17 cellular contexts compared by ENCODE assay signal in the genomic region with DNA sequence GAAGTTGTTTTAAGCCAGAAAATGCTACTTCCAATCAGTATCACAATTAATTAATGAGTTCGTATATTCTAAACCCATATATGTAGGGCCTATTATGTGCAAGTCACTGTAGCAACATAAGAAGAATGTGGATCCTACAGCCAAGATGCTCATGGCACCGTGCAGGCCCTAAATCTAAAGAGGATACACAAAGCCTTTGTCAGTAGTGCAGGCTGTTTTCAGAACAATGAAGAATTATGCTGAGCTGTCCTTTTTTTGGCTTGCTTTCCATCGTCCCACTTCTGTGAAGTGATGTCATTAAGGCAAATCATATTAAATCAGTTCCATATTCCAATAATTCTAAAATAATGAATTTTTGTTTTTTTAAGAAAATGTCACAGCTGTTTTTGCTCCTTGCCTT.
A peak's percentile ranks its signal among the peaks of the same experiment; 100 is the strongest.
DNase-seq lines count a peak whose midpoint lies in the region; TF ChIP-seq lines count a peak whose summit lies in the region.
"Had no signal": no experiment of that assay in that cellular context is flagged by ENCODE, and none has a peak within 500 bp of the region (broad histone marks: within the 10 kb centered on the region; RNA-seq: fewer than 3 reads in every experiment).

No MANE protein-coding gene starts in this region.

- H3K27ac ChIP-seq in HUES48 (ENCODE audit: low read depth, low read length) (peak overlapping the region; percentile 15), dorsolateral prefrontal cortex (peak overlapping the region in 54 of 59 donors; percentile 0 to 84 (median 63))
- no peak overlapping the region for H3K27ac ChIP-seq in effector memory CD4-positive, alpha-beta T cell (ENCODE audit: insufficient read depth, low read length, poor library complexity, severe bottlenecking)
- H3K27ac ChIP-seq: RWPE1 had no signal

- no peaks in the 10 kb centered on the region for H3K9me3 ChIP-seq in HUES48 (ENCODE audit: control insufficient read depth, insufficient read depth, low read length)
- H3K9me3 ChIP-seq in effector memory CD4-positive, alpha-beta T cell (ENCODE audit: control insufficient read depth, low read length) = no peaks in the 10 kb centered on the region
- H3K9me3 ChIP-seq: MG63 had no signal

- H3K27me3 ChIP-seq in HUES48 (ENCODE audit: control insufficient read depth, insufficient read depth, low read length) = no peaks in the 10 kb centered on the region
- H3K27me3 ChIP-seq in dorsolateral prefrontal cortex = no peaks in the 10 kb centered on the region
- no peaks in the 10 kb centered on the region for H3K27me3 ChIP-seq in effector memory CD4-positive, alpha-beta T cell (replicated peaks; ENCODE audit: control insufficient read depth, insufficient read depth, low read length, poor library complexity, severe bottlenecking)
- H3K27me3 ChIP-seq: MG63 had no signal

- intact Hi-C loops in dorsolateral prefrontal cortex (cut with DNase I) = loop anchor here in 1 of 2 donors (5.0 kb wide), 1 partner anchor 89 kb away; no protein-coding TSS in a partner anchor

- no peak overlapping the region for H3K9ac ChIP-seq in HUES48 (ENCODE audit: low read depth, low read length)

- no peak overlapping the region for H3K4me3 ChIP-seq in HUES48 (ENCODE audit: low read depth, low read length)
- peak overlapping the region in 4 of 59 donors; percentile 8 to 28 (median 23) for H3K4me3 ChIP-seq in dorsolateral prefrontal cortex
- H3K4me3 ChIP-seq in effector memory CD4-positive, alpha-beta T cell (ENCODE audit: insufficient read depth, low read depth, low read length, poor library complexity, severe bottlenecking) = no peak overlapping the region
- H3K4me3 ChIP-seq: MG63 had no signal

- peak in 1 of 10 donors; percentile 33 for DNase-seq in dorsolateral prefrontal cortex
- peak; percentile 68 for DNase-seq in medulla oblongata (ENCODE audit: extremely low spot score)
- DNase-seq in retina = peak; percentile 13
- no peak for DNase-seq in activated effector memory CD4-positive, alpha-beta T cell treated with anti-CD3 and anti-CD28 coated beads, Interleukin-2, amount 50 U/mL, for 16 hours
- no peak for DNase-seq in RKO (ENCODE audit: low spot score)
- DNase-seq in effector memory CD4-positive, alpha-beta T cell = no peak
- DNase-seq in HPDE6-E6E7 (ENCODE audit: extremely low spot score) = no peak
- DNase-seq: CD8-positive, alpha-beta memory T cell; DMS53; Kasumi-1; MG63; NCI-H1436; NCI-H2029; NCI-H2171; PC-3 had no signal

- no peaks in the 10 kb centered on the region for H3K36me3 ChIP-seq in HUES48 (ENCODE audit: control insufficient read depth, insufficient read depth, low read length)
- H3K36me3 ChIP-seq in effector memory CD4-positive, alpha-beta T cell (ENCODE audit: control insufficient read depth, insufficient read depth, low read length) = no peaks in the 10 kb centered on the region
- H3K36me3 ChIP-seq: MG63 had no signal

- TF ChIP-seq CTCF in dorsolateral prefrontal cortex (IDR thresholded peaks at IDR 0.05 in 54 of 56, conservative IDR thresholded peaks at IDR 0.05 in 2 of 56; ENCODE audit: low read depth in 1 of 56, partially characterized antibody in 56 of 56) = no peak

- H3K4me1 ChIP-seq in HUES48 (ENCODE audit: control insufficient read depth, insufficient read depth, low read length) = peaks cover 36% of the 10 kb centered on the region
- H3K4me1 ChIP-seq in effector memory CD4-positive, alpha-beta T cell (ENCODE audit: control insufficient read depth, insufficient read depth, low read length, poor library complexity, severe bottlenecking) = no peaks in the 10 kb centered on the region

Comparison
In these comparisons a context has a peak if more than half of its experiments do, and no peak if none do; other contexts are left out.
1. DNase-seq: peak in medulla oblongata (single experiment) and retina (single experiment); none in activated effector memory CD4-positive, alpha-beta T cell treated with anti-CD3 and anti-CD28 coated beads, Interleukin-2, amount 50 U/mL, for 16 hours (single experiment), RKO (single experiment), effector memory CD4-positive, alpha-beta T cell (0 of 3) and HPDE6-E6E7 (single experiment).